ENCODE assay signal across 19 cellular contexts in the genomic region with DNA sequence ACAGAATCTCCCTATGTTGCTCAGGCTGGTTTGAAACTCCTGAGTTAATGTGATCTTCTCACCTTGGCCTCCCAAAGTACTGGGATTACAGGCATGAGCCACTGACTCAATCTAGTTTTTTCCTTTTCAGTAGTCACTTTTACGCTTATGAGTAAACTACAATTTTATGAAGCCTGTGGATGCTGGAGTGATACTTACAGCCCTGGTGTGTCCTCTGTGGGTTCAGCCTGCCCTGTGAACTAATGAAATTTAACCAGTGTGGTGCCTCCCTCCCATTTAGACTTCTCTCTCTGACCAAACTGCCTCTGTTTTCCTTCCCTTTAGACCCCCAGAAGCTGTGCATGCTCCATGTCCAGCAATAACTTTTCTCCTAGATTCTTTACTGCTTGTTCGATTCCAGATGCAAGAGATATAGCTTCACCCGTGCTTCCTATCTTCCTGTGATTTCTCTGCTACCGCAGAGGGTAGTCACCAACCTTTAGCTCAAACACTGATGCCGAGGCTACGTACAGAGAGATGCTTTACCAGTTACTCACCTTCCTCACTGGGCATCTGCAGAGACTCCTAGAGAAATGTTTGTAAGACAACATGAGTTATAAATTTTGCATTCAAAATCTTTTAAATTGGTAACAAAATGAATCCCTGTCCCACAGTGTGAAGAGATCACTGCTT.
A peak's percentile ranks its signal among the peaks of the same experiment; 100 is the strongest.
DNase-seq lines count a peak whose midpoint lies in the region; ATAC-seq, FAIRE-seq and TF ChIP-seq lines count a peak whose summit lies in the region.
"Had no signal": no experiment of that assay in that cellular context is flagged by ENCODE, and none has a peak within 500 bp of the region (broad histone marks: within the 10 kb centered on the region; RNA-seq: fewer than 3 reads in every experiment).

No MANE protein-coding gene starts in this region.

- intact Hi-C loops in activated CD4-positive, alpha-beta memory T cell treated with anti-CD3 and anti-CD28 coated beads for 36 hours (cut with micrococcal nuclease) = loop anchor here (1.0 kb wide), 1 partner anchor 89 kb away; no protein-coding TSS in a partner anchor
- intact Hi-C loops in pancreas (cut with DNase I) = no loop called here

- H3K23ac ChIP-seq in trophoblast cell (ENCODE audit: low read length) = no peak overlapping the region

- no peak overlapping the region for H3K18ac ChIP-seq in trophoblast cell (ENCODE audit: low read length)

- no peak overlapping the region for H3K4me2 ChIP-seq in trophoblast cell (ENCODE audit: low read length)
- H3K4me2 ChIP-seq: PC-9 had no signal

- peaks cover 5% of the 10 kb centered on the region for H3K27me3 Mint-ChIP-seq in activated CD4-positive, alpha-beta memory T cell treated with anti-CD3 and anti-CD28 coated beads for 36 hours
- peaks cover 4% of the 10 kb centered on the region for H3K27me3 Mint-ChIP-seq in activated CD4-positive, alpha-beta memory T cell treated with anti-CD3 and anti-CD28 coated beads, Interleukin-2, amount 10 ng/mL, durations not matched to agents 7 days and 5 days
- peaks cover 0 to 1% of the 10 kb centered on the region in 2 donors for H3K27me3 Mint-ChIP-seq in CD8-positive, alpha-beta memory T cell
- H3K27me3 Mint-ChIP-seq: IgD-negative memory B cell had no signal

- DNase-seq in activated CD4-positive, alpha-beta memory T cell treated with anti-CD3 and anti-CD28 coated beads for 36 hours = peak; percentile 9
- DNase-seq in activated CD4-positive, alpha-beta memory T cell treated with anti-CD3 and anti-CD28 coated beads, Interleukin-2, amount 10 ng/mL, durations not matched to agents 7 days and 5 days = no peak
- DNase-seq in HT-29 (ENCODE audit: low spot score) (peak; percentile 5), brain microvascular endothelial cell (peak; percentile 52), trophoblast cell (peak; percentile 8 to 50), pancreas (no peak)
- no peak for DNase-seq in CD8-positive, alpha-beta memory T cell
- DNase-seq: activated T-cell treated with anti-CD3 and anti-CD28 coated beads, Interleukin-2, amount 50 U/mL, for 24 hours; aorta; effector CD4-positive, alpha-beta T cell; H7; NCI-H1436; substantia nigra had no signal

- H3K14ac ChIP-seq in trophoblast cell (ENCODE audit: low read length) = no peak overlapping the region

- WGBS in trophoblast cell (ENCODE audit: extremely low coverage, insufficient coverage, insufficient read length) = no CpG with 5 or more reads among the region's 6 CpGs
- 91 to 92% methylated on average over 6 of the region's 6 CpGs for WGBS in pancreas, 2 donors

- H3K36me3 Mint-ChIP-seq in activated CD4-positive, alpha-beta memory T cell treated with anti-CD3 and anti-CD28 coated beads for 36 hours = no peaks in the 10 kb centered on the region
- no peaks in the 10 kb centered on the region for H3K36me3 Mint-ChIP-seq in activated CD4-positive, alpha-beta memory T cell treated with anti-CD3 and anti-CD28 coated beads, Interleukin-2, amount 10 ng/mL, durations not matched to agents 7 days and 5 days (ENCODE audit: low read depth)
- H3K36me3 Mint-ChIP-seq in CD8-positive, alpha-beta memory T cell = no peaks in the 10 kb centered on the region
- H3K36me3 Mint-ChIP-seq: IgD-negative memory B cell had no signal

- peak overlapping the region; percentile 37 for H3K4ac ChIP-seq in trophoblast cell (ENCODE audit: low read depth, low read length)

- peaks cover 5% of the 10 kb centered on the region for H3K4me1 Mint-ChIP-seq in activated CD4-positive, alpha-beta memory T cell treated with anti-CD3 and anti-CD28 coated beads for 36 hours (ENCODE audit: low read depth)
- no peaks in the 10 kb centered on the region for H3K4me1 Mint-ChIP-seq in activated CD4-positive, alpha-beta memory T cell treated with anti-CD3 and anti-CD28 coated beads, Interleukin-2, amount 10 ng/mL, durations not matched to agents 7 days and 5 days
- H3K4me1 Mint-ChIP-seq in CD8-positive, alpha-beta memory T cell = no peaks in the 10 kb centered on the region
- H3K4me1 Mint-ChIP-seq: IgD-negative memory B cell had no signal

- peak overlapping the region; percentile 17 for H3K27ac ChIP-seq in brain microvascular endothelial cell
- no peak overlapping the region for H3K27ac ChIP-seq in trophoblast cell (ENCODE audit: low read depth, low read length)
- no peak overlapping the region for H3K27ac ChIP-seq in CD8-positive, alpha-beta memory T cell (ENCODE audit: low read depth, low read length)
- H3K27ac ChIP-seq in pancreas = no peak overlapping the region
- H3K27ac ChIP-seq: PC-9 had no signal

- no peak overlapping the region for H2AFZ ChIP-seq in trophoblast cell (ENCODE audit: insufficient read depth, low read length, poor library complexity)
- H2AFZ ChIP-seq: PC-9 had no signal

- no peaks in the 10 kb centered on the region for H3K79me1 ChIP-seq in trophoblast cell (ENCODE audit: low read length)

- H3K27me3 ChIP-seq in brain microvascular endothelial cell (replicated peaks) (no peaks in the 10 kb centered on the region), trophoblast cell (ENCODE audit: insufficient read depth, low read length) (no peaks in the 10 kb centered on the region), pancreas (no peaks in the 10 kb centered on the region)
- H3K27me3 ChIP-seq in CD8-positive, alpha-beta memory T cell (ENCODE audit: insufficient read depth, low read length, poor library complexity, severe bottlenecking) = no peaks in the 10 kb centered on the region

- H3K4me1 ChIP-seq in trophoblast cell (ENCODE audit: control insufficient read depth in 1 of 2, insufficient read depth in 2 of 2, low read length in 2 of 2) (peaks cover 2 to 4% of the 10 kb centered on the region in 2 experiments), pancreas (no peaks in the 10 kb centered on the region)
- no peaks in the 10 kb centered on the region for H3K4me1 ChIP-seq in CD8-positive, alpha-beta memory T cell (ENCODE audit: insufficient read depth, low read length)

- peaks cover 13% of the 10 kb centered on the region for H3K79me2 ChIP-seq in trophoblast cell (ENCODE audit: control insufficient read depth, insufficient read depth, low read length, poor library complexity)

- no peak overlapping the region for H2BK5ac ChIP-seq in trophoblast cell (ENCODE audit: low read depth, low read length, poor library complexity)

- no peak overlapping the region for H3K4me3 ChIP-seq in brain microvascular endothelial cell (ENCODE audit: low read depth, low read length)
- H3K4me3 ChIP-seq in trophoblast cell (ENCODE audit: low read depth, low read length) = no peak overlapping the region
- no peak overlapping the region for H3K4me3 ChIP-seq in CD8-positive, alpha-beta memory T cell (ENCODE audit: low read length)
- no peak overlapping the region for H3K4me3 ChIP-seq in pancreas
- H3K4me3 ChIP-seq: PC-9 had no signal

- POLR2A ChIA-PET in activated CD4-positive, alpha-beta memory T cell treated with anti-CD3 and anti-CD28 coated beads for 36 hours (lab: Charles Lee) = no interaction called here
- POLR2A ChIA-PET in activated CD4-positive, alpha-beta memory T cell treated with anti-CD3 and anti-CD28 coated beads, Interleukin-2, amount 10 ng/mL, durations not matched to agents 7 days and 5 days (lab: Charles Lee) = no interaction called here
- POLR2A ChIA-PET in CD8-positive, alpha-beta memory T cell (lab: Charles Lee) = no interaction called here

- CTCF ChIA-PET in activated CD4-positive, alpha-beta memory T cell treated with anti-CD3 and anti-CD28 coated beads for 36 hours (lab: Charles Lee) = no interaction called here
- CTCF ChIA-PET in activated CD4-positive, alpha-beta memory T cell treated with anti-CD3 and anti-CD28 coated beads, Interleukin-2, amount 10 ng/mL, durations not matched to agents 7 days and 5 days (lab: Charles Lee) = interaction anchor here (0.6 kb wide), 1 partner anchor 383 kb away, joined by 3 read pairs; no protein-coding TSS in a partner anchor
- CTCF ChIA-PET in CD8-positive, alpha-beta memory T cell (lab: Charles Lee) = no interaction called here

- ATAC-seq in HG02678 (IDR thresholded peaks at IDR 0.05; ENCODE audit: unreplicated experiment) (no peak), pancreas (no peak)

- in situ Hi-C loops in brain microvascular endothelial cell (cut with HindIII; ENCODE audit: low pct_ligation_motif_present, low sequenced_read_pairs) = no loop called here

- no peak overlapping the region for H3K4me3 Mint-ChIP-seq in activated CD4-positive, alpha-beta memory T cell treated with anti-CD3 and anti-CD28 coated beads for 36 hours
- H3K4me3 Mint-ChIP-seq in activated CD4-positive, alpha-beta memory T cell treated with anti-CD3 and anti-CD28 coated beads, Interleukin-2, amount 10 ng/mL, durations not matched to agents 7 days and 5 days = no peak overlapping the region
- no peak overlapping the region for H3K4me3 Mint-ChIP-seq in CD8-positive, alpha-beta memory T cell
- H3K4me3 Mint-ChIP-seq: activated T-cell treated with anti-CD3 and anti-CD28 coated beads, Interleukin-2, amount 50 U/mL, for 24 hours; IgD-negative memory B cell; T-helper 1 cell treated with Interleukin-12 subunit alpha and Interleukin-12 subunit beta and Interleukin-4 antibody, amounts not matched to agents 30 μg/mL and 1 μg/mL, for 36 hours had no signal

- H3K9me3 ChIP-seq in trophoblast cell (ENCODE audit: insufficient read depth, low read depth, low read length) (no peaks in the 10 kb centered on the region), pancreas (no peaks in the 10 kb centered on the region)
- no peaks in the 10 kb centered on the region for H3K9me3 ChIP-seq in CD8-positive, alpha-beta memory T cell (ENCODE audit: low read length)

- H3K36me3 ChIP-seq in brain microvascular endothelial cell (replicated peaks) (no peaks in the 10 kb centered on the region), trophoblast cell (ENCODE audit: control insufficient read depth in 1 of 2, insufficient read depth in 2 of 2, low read length in 2 of 2) (peaks cover 12 to 17% of the 10 kb centered on the region in 2 experiments), pancreas (no peaks in the 10 kb centered on the region)
- no peaks in the 10 kb centered on the region for H3K36me3 ChIP-seq in CD8-positive, alpha-beta memory T cell (ENCODE audit: insufficient read depth, low read length)

- H2AK5ac ChIP-seq in trophoblast cell (ENCODE audit: low read length) = no peak overlapping the region

- H2BK12ac ChIP-seq in trophoblast cell (ENCODE audit: low read length) = no peak overlapping the region

- no peak for TF ChIP-seq CTCF in brain microvascular endothelial cell (IDR thresholded peaks at IDR 0.05; ENCODE audit: low read depth, low read length, missing control alignments)
- no peak for TF ChIP-seq CTCF in pancreas (IDR thresholded peaks at IDR 0.05)

- no peaks in the 10 kb centered on the region for H3K9me3 Mint-ChIP-seq in activated CD4-positive, alpha-beta memory T cell treated with anti-CD3 and anti-CD28 coated beads for 36 hours
- H3K9me3 Mint-ChIP-seq in activated CD4-positive, alpha-beta memory T cell treated with anti-CD3 and anti-CD28 coated beads, Interleukin-2, amount 10 ng/mL, durations not matched to agents 7 days and 5 days = no peaks in the 10 kb centered on the region
- H3K9me3 Mint-ChIP-seq in CD8-positive, alpha-beta memory T cell = peaks cover 0 to 8% (median 0%) of the 10 kb centered on the region in 5 donors
- H3K9me3 Mint-ChIP-seq: activated T-cell treated with anti-CD3 and anti-CD28 coated beads, Interleukin-2, amount 50 U/mL, for 24 hours; T-helper 1 cell treated with Interleukin-12 subunit alpha and Interleukin-12 subunit beta and Interleukin-4 antibody, amounts not matched to agents 30 μg/mL and 1 μg/mL, for 36 hours had no signal

- no peak overlapping the region for H4K91ac ChIP-seq in trophoblast cell (ENCODE audit: low read depth, low read length)

- no peak overlapping the region for H3K27ac Mint-ChIP-seq in activated CD4-positive, alpha-beta memory T cell treated with anti-CD3 and anti-CD28 coated beads for 36 hours
- H3K27ac Mint-ChIP-seq in activated CD4-positive, alpha-beta memory T cell treated with anti-CD3 and anti-CD28 coated beads, Interleukin-2, amount 10 ng/mL, durations not matched to agents 7 days and 5 days = no peak overlapping the region
- no peak overlapping the region for H3K27ac Mint-ChIP-seq in CD8-positive, alpha-beta memory T cell
- H3K27ac Mint-ChIP-seq: activated T-cell treated with anti-CD3 and anti-CD28 coated beads, Interleukin-2, amount 50 U/mL, for 24 hours; IgD-negative memory B cell; T-helper 1 cell treated with Interleukin-12 subunit alpha and Interleukin-12 subunit beta and Interleukin-4 antibody, amounts not matched to agents 30 μg/mL and 1 μg/mL, for 36 hours had no signal

- no peak overlapping the region for H2BK120ac ChIP-seq in trophoblast cell (ENCODE audit: insufficient read depth, low read length, poor library complexity)

- H3K9ac ChIP-seq in trophoblast cell (ENCODE audit: low read length) = no peak overlapping the region

- no peak overlapping the region for H4K12ac ChIP-seq in trophoblast cell (ENCODE audit: low read depth, low read length)

- FAIRE-seq in pancreas (lab: Jason Lieb, UNC) = no peak
- FAIRE-seq: A204.1, islet of Langerhans had no signal

- no peak overlapping the region for H4K8ac ChIP-seq in trophoblast cell (ENCODE audit: low read depth, low read length)

Comparison
In these comparisons a context has a peak if more than half of its experiments do, and no peak if none do; other contexts are left out.
1. DNase-seq: peak in activated CD4-positive, alpha-beta memory T cell treated with anti-CD3 and anti-CD28 coated beads for 36 hours (single experiment), HT-29 (single experiment), brain microvascular endothelial cell (single experiment) and trophoblast cell (2 of 2); none in activated CD4-positive, alpha-beta memory T cell treated with anti-CD3 and anti-CD28 coated beads, Interleukin-2, amount 10 ng/mL, durations not matched to agents 7 days and 5 days (single experiment), CD8-positive, alpha-beta memory T cell (0 of 5) and pancreas (0 of 6).